ENCODE assay signal across 18 cellular contexts in genomic region chr6:25219147-25219546, GRCh38.
"Had no signal": no experiment of that assay in that cellular context is flagged by ENCODE, and none has a peak within 500 bp of the region (broad histone marks: within the 10 kb centered on the region; RNA-seq: fewer than 3 reads in every experiment).

No MANE protein-coding gene starts in this region.

- H3K4me1 ChIP-seq: colonic mucosa had no signal

- FAIRE-seq: astrocyte had no signal

- H3K27ac ChIP-seq: colonic mucosa, heart right ventricle, neural progenitor cell, right lobe of liver, tibial nerve had no signal

- H3K4me3 ChIP-seq: colonic mucosa, heart right ventricle, neural progenitor cell, right lobe of liver, tibial nerve had no signal

- H3K4me2 ChIP-seq: neural progenitor cell had no signal

- H3K27me3 ChIP-seq: colonic mucosa, neural progenitor cell, right lobe of liver, tibial nerve had no signal

- H2AFZ ChIP-seq: neural progenitor cell had no signal

- ATAC-seq: left colon; naive thymus-derived CD8-positive, alpha-beta T cell; right lobe of liver; stimulated activated effector memory CD8-positive, alpha-beta T cell treated with anti-CD3 and anti-CD28 coated beads, Interleukin-12 subunit alpha, Interleukin-12 subunit beta, amount 100 ng/mL, for 72 hours; stimulated activated naive CD8-positive, alpha-beta T cell treated with anti-CD3 and anti-CD28 coated beads, Interleukin-15, amount 100 ng/mL, for 72 hours had no signal

- H3K9me3 ChIP-seq: colonic mucosa, heart right ventricle, right lobe of liver, tibial nerve had no signal

- H3K9ac ChIP-seq: neural progenitor cell had no signal

- DNase-seq: activated CD4-positive, alpha-beta T cell treated with anti-CD3 and anti-CD28 coated beads, Interleukin-2, amount 50 U/mL, for 48 hours; activated naive CD4-positive, alpha-beta T cell treated with Interleukin-2 at 50 U/mL for 16 hours; activated naive CD8-positive, alpha-beta T cell treated with anti-CD3 and anti-CD28 coated beads for 36 hours; activated T-cell treated with anti-CD3 and anti-CD28 coated beads, Interleukin-2, amount 50 U/mL, for 48 hours; colonic mucosa; heart right ventricle; left colon; naive thymus-derived CD8-positive, alpha-beta T cell; posterior cingulate gyrus; right lobe of liver; stimulated activated CD4-positive, alpha-beta T cell treated with anti-CD3 and anti-CD28 coated beads, Interleukin-2, amount 100 ng/mL, for 24 hours; stimulated activated naive CD8-positive, alpha-beta T cell treated with anti-CD3 and anti-CD28 coated beads, Interleukin-15, amount 100 ng/mL, for 72 hours; T-helper 1 cell; T-helper 9 cell had no signal

- H3K36me3 ChIP-seq: colonic mucosa, heart right ventricle, neural progenitor cell, right lobe of liver, tibial nerve had no signal
